ENCODE assay signal across 27 cellular contexts in the genomic region with DNA sequence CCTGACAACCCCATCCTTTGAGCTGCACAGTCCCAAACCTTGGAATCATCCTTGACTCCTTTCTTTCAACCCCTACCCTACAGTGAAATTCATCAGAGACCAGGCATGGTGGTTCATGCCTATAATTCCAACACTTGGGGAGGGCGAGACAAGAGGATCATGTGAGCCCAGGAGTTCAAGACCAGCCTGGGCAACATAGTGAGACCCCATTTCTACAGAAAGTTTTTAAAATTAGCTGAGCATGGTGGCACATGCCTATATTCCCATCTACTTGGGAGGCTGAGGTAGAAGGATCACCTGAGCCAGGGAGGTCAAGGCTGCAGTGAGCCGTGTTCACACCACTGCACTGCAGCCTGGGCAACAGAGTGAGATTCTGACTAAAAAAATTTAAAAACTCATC. TPM values are rescaled to one million over a fixed set of nuclear protein-coding genes. Genes with fewer than 3 reads are reported as not detected.
DNase-seq lines count a peak whose midpoint lies in the region; ATAC-seq, FAIRE-seq and TF ChIP-seq lines count a peak whose summit lies in the region.
"Had no signal": no experiment of that assay in that cellular context is flagged by ENCODE, and none has a peak within 500 bp of the region (broad histone marks: within the 10 kb centered on the region; RNA-seq: fewer than 3 reads in every experiment).

No MANE protein-coding gene starts in this region.

- no peak overlapping the region for H2BK120ac ChIP-seq in H1 (replicated peaks; ENCODE audit: low read depth, low read length)

- H3K23ac ChIP-seq in H1 (ENCODE audit: insufficient read length): no peak overlapping the region

- H4K8ac ChIP-seq in H1 (ENCODE audit: extremely low read depth, insufficient read depth, low read length): no peak overlapping the region

- no peak for TF ChIP-seq EP300 in H1 (IDR thresholded peaks at IDR 0.05; ENCODE audit: borderline replicate concordance in 1 of 2, low read depth in 2 of 2, low read length in 2 of 2)

- H2BK12ac ChIP-seq in H1 (ENCODE audit: low read depth, low read length): no peak overlapping the region

- H2BK5ac ChIP-seq in H1 (ENCODE audit: low read depth, low read length): no peak overlapping the region

- no peaks in the 10 kb centered on the region for H3K23me2 ChIP-seq in H1 (ENCODE audit: low read depth, low read length)

- no peak overlapping the region for H2BK15ac ChIP-seq in H1 (ENCODE audit: low read length)

- no peak overlapping the region for H3K9ac ChIP-seq in H1 (replicated peaks in 1 of 4; ENCODE audit: extremely low read depth in 1 of 4, low read depth in 3 of 4, low read length in 3 of 4)
- H3K9ac ChIP-seq: BLaER1 had no signal

- H3K27me3 Mint-ChIP-seq in WTC11 (ENCODE audit: low read depth) (no peaks in the 10 kb centered on the region), chondrocyte (ENCODE audit: low read depth) (no peaks in the 10 kb centered on the region)
- H3K27me3 Mint-ChIP-seq in natural killer cell treated with Interleukin-12 subunit alpha and Interleukin-12 subunit beta and Interleukin-15 and Interleukin-18, amount 100 ng/mL, for 72 hours: no peaks in the 10 kb centered on the region
- H3K27me3 Mint-ChIP-seq: CD4-positive, alpha-beta memory T cell; CD4-positive, CD25-positive, alpha-beta regulatory T cell; CD8-positive, alpha-beta memory T cell had no signal

- H3K36me3 ChIP-seq in HEK293 (ENCODE audit: control insufficient read depth in 2 of 2, insufficient read depth in 1 of 2, low read length in 2 of 2) (no peaks in the 10 kb centered on the region), H1 (ENCODE audit: control insufficient read depth in 2 of 4, insufficient read depth in 4 of 4, low read length in 3 of 4) (no peaks in the 10 kb centered on the region; a peak in 1 of 8 replicates), hepatocyte (replicated peaks; ENCODE audit: insufficient read depth, low read depth) (no peaks in the 10 kb centered on the region)
- H3K36me3 ChIP-seq: BE2C had no signal

- ATAC-seq in WTC11: no peak
- ATAC-seq in natural killer cell treated with Interleukin-12 subunit alpha and Interleukin-12 subunit beta and Interleukin-15 and Interleukin-18, amount 100 ng/mL, for 72 hours: no peak
- ATAC-seq: GM12878 had no signal

- no peak overlapping the region for H3K14ac ChIP-seq in H1 (ENCODE audit: insufficient read length)

- TF ChIP-seq POLR2A in H1 (IDR thresholded peaks at IDR 0.05; ENCODE audit: control extremely low read depth in 1 of 2, low read depth in 2 of 2, low read length in 2 of 2): no peak

- no peak overlapping the region for H3K4me2 ChIP-seq in H1 (ENCODE audit: insufficient read depth in 1 of 2, low read depth in 2 of 2, low read length in 2 of 2)
- no peak overlapping the region for H3K4me2 ChIP-seq in hepatocyte
- H3K4me2 ChIP-seq: BLaER1 had no signal

- no peak for FAIRE-seq in H1 (lab: Jason Lieb, UNC)
- FAIRE-seq: A204.1, GM12878, GM12892, GM18507 had no signal

- no peaks in the 10 kb centered on the region for H3K9me3 ChIP-seq in HEK293 (ENCODE audit: control insufficient read depth, insufficient read depth, low read depth, low read length)
- no peaks in the 10 kb centered on the region for H3K9me3 ChIP-seq in H1 (ENCODE audit: insufficient read depth in 2 of 2, low read depth in 1 of 2, low read length in 1 of 2)
- no peaks in the 10 kb centered on the region for H3K9me3 ChIP-seq in hepatocyte (ENCODE audit: low read depth)
- H3K9me3 ChIP-seq: BE2C, BLaER1 had no signal

- CTCF ChIA-PET in HEK293 (lab: Yijun Ruan, JAX): interaction anchor here (0.5 to 1.0 kb wide), 2 partner anchors 19 to 56 kb away, joined by 3 to 4 read pairs; no protein-coding TSS in a partner anchor
- CTCF ChIA-PET in WTC11 (lab: Charles Lee): interaction anchor here (2.9 kb wide), 1 partner anchor 66 kb away, joined by 18 read pairs; no protein-coding TSS in a partner anchor
- CTCF ChIA-PET in H1 (lab: Charles Lee; ENCODE audit: partially characterized antibody): interaction anchor here (0.5 to 1.9 kb wide), 3 partner anchors 20 to 69 kb away, joined by 3 to 8 read pairs (median 6); no protein-coding TSS in a partner anchor

- no peak for TF ChIP-seq RAD21 in H1 (IDR thresholded peaks at IDR 0.05 in 1 of 2, conservative IDR thresholded peaks at IDR 0.05 in 1 of 2; ENCODE audit: low read depth in 2 of 2, low read length in 2 of 2)

- H3K36me3 Mint-ChIP-seq in WTC11: peaks cover 10% of the 10 kb centered on the region
- H3K36me3 Mint-ChIP-seq in chondrocyte (ENCODE audit: low read depth): peaks cover 2% of the 10 kb centered on the region
- no peaks in the 10 kb centered on the region for H3K36me3 Mint-ChIP-seq in natural killer cell treated with Interleukin-12 subunit alpha and Interleukin-12 subunit beta and Interleukin-15 and Interleukin-18, amount 100 ng/mL, for 72 hours

- H3K4me3 Mint-ChIP-seq in WTC11 (no peak overlapping the region), chondrocyte (ENCODE audit: unreplicated experiment) (no peak overlapping the region)
- no peak overlapping the region for H3K4me3 Mint-ChIP-seq in natural killer cell treated with Interleukin-12 subunit alpha and Interleukin-12 subunit beta and Interleukin-15 and Interleukin-18, amount 100 ng/mL, for 72 hours
- H3K4me3 Mint-ChIP-seq: CD14-positive monocyte; CD4-positive, alpha-beta memory T cell; CD4-positive, CD25-positive, alpha-beta regulatory T cell; CD8-positive, alpha-beta memory T cell had no signal

- peaks cover 6% of the 10 kb centered on the region for H3K79me1 ChIP-seq in H1 (ENCODE audit: low read depth, low read length)

- TF ChIP-seq CTCF in HEK293 (tag by site-specific recombination; IDR thresholded peaks at IDR 0.05): no peak
- TF ChIP-seq CTCF in WTC11 (IDR thresholded peaks at IDR 0.05): no peak
- no peak for TF ChIP-seq CTCF in H1 (IDR thresholded peaks at IDR 0.05; ENCODE audit: control extremely low read depth in 1 of 3, insufficient read depth in 1 of 3, low read depth in 1 of 3, low read length in 3 of 3)
- TF ChIP-seq CTCF in chondrocyte (IDR thresholded peaks at IDR 0.05): no peak
- no peak for TF ChIP-seq CTCF in hepatocyte (IDR thresholded peaks at IDR 0.05; ENCODE audit: poor library complexity)

- WGBS in H1 (ENCODE audit: extremely low coverage in 1 of 2, insufficient coverage in 1 of 2, insufficient read length in 1 of 2, insufficient replicate concordance in 2 of 2, low coverage in 1 of 2, low lambda C conversion rate in 2 of 2, missing lambda C conversion rate in 1 of 2), 2 experiments: 90% methylated on average over 2 of the region's 2 CpGs; no CpG with 5 or more reads in 1 of the 2 experiments
- 100% methylated on average over 2 of the region's 2 CpGs for WGBS in hepatocyte (ENCODE audit: low lambda C conversion rate, missing lambda C conversion rate)

- no peak overlapping the region for H2AK5ac ChIP-seq in H1 (ENCODE audit: low read depth, low read length)

- H3K9me2 ChIP-seq in hepatocyte (replicated peaks; ENCODE audit: insufficient read depth): no peaks in the 10 kb centered on the region

- H3K4me3 ChIP-seq in HEK293 (ENCODE audit: low read depth, low read length) (no peak overlapping the region), H1 (ENCODE audit: extremely low read depth in 1 of 4, insufficient read depth in 2 of 4, low read depth in 3 of 4, low read length in 4 of 4) (no peak overlapping the region), hepatocyte (no peak overlapping the region)
- H3K4me3 ChIP-seq: BLaER1, GM12878 had no signal

- peaks cover 3 to 78% of the 10 kb centered on the region in 2 experiments; a peak in 3 of 4 replicates for H3K79me2 ChIP-seq in H1 (ENCODE audit: control insufficient read depth in 1 of 2, insufficient read depth in 2 of 2, low read length in 2 of 2)
- H3K79me2 ChIP-seq in hepatocyte: peaks cover 94% of the 10 kb centered on the region

- H3K27ac ChIP-seq in HEK293 (ENCODE audit: extremely low read depth, low read depth, low read length) (no peak overlapping the region), H1 (ENCODE audit: low read depth, low read length) (no peak overlapping the region), hepatocyte (no peak overlapping the region)
- H3K27ac ChIP-seq: BLaER1 had no signal

- H3K9me3 Mint-ChIP-seq in WTC11 (no peaks in the 10 kb centered on the region), chondrocyte (ENCODE audit: low read depth) (no peaks in the 10 kb centered on the region)
- no peaks in the 10 kb centered on the region for H3K9me3 Mint-ChIP-seq in natural killer cell treated with Interleukin-12 subunit alpha and Interleukin-12 subunit beta and Interleukin-15 and Interleukin-18, amount 100 ng/mL, for 72 hours
- H3K9me3 Mint-ChIP-seq: CD14-positive monocyte; CD4-positive, alpha-beta memory T cell; CD4-positive, CD25-positive, alpha-beta regulatory T cell; CD8-positive, alpha-beta memory T cell had no signal

- no peak overlapping the region for H2BK20ac ChIP-seq in H1 (ENCODE audit: low read length)

- no peak overlapping the region for H4K5ac ChIP-seq in H1 (ENCODE audit: insufficient read length, low read depth, low read length)

- H4K20me1 ChIP-seq in H1 (replicated peaks in 1 of 2; ENCODE audit: control insufficient read depth in 1 of 2, insufficient read depth in 2 of 2, low read length in 2 of 2) (peaks cover 0 to 4% of the 10 kb centered on the region in 2 experiments), hepatocyte (ENCODE audit: insufficient read depth, poor library complexity, severe bottlenecking) (no peaks in the 10 kb centered on the region)

- H3K4ac ChIP-seq in H1 (replicated peaks; ENCODE audit: insufficient read length, low read depth, low read length): no peak overlapping the region

- H3K27ac Mint-ChIP-seq in WTC11 (no peak overlapping the region), chondrocyte (ENCODE audit: unreplicated experiment) (no peak overlapping the region)
- H3K27ac Mint-ChIP-seq in natural killer cell treated with Interleukin-12 subunit alpha and Interleukin-12 subunit beta and Interleukin-15 and Interleukin-18, amount 100 ng/mL, for 72 hours: no peak overlapping the region
- H3K27ac Mint-ChIP-seq: CD14-positive monocyte; CD4-positive, CD25-positive, alpha-beta regulatory T cell; CD8-positive, alpha-beta memory T cell had no signal

- H3K27me3 ChIP-seq in H1 (replicated peaks in 1 of 4; ENCODE audit: control insufficient read depth in 3 of 4, extremely low read depth in 1 of 4, insufficient read depth in 3 of 4, low read length in 3 of 4) (no peaks in the 10 kb centered on the region), hepatocyte (no peaks in the 10 kb centered on the region)
- H3K27me3 ChIP-seq: BE2C, BLaER1 had no signal

- H3K18ac ChIP-seq in H1 (ENCODE audit: extremely low read depth, low read length): no peak overlapping the region

- H4K91ac ChIP-seq in H1 (replicated peaks; ENCODE audit: insufficient read length, low read length): no peak overlapping the region

- POLR2A ChIA-PET in HEK293 (lab: Yijun Ruan, JAX) (no interaction called here), WTC11 (lab: Charles Lee) (no interaction called here), H1 (lab: Charles Lee; ENCODE audit: partially characterized antibody) (interaction anchor here (1.2 kb wide), 1 partner anchor 19 kb away, joined by 4 read pairs; no protein-coding TSS in a partner anchor)

- H3K4me1 Mint-ChIP-seq in WTC11 (peaks cover 49% of the 10 kb centered on the region), chondrocyte (ENCODE audit: low read depth) (peaks cover under 1% of the 10 kb centered on the region)
- peaks cover 11 to 16% of the 10 kb centered on the region in 2 donors for H3K4me1 Mint-ChIP-seq in natural killer cell treated with Interleukin-12 subunit alpha and Interleukin-12 subunit beta and Interleukin-15 and Interleukin-18, amount 100 ng/mL, for 72 hours (ENCODE audit: low read depth in 2 of 2)

- H2AFZ ChIP-seq in H1 (ENCODE audit: low read length) (no peak overlapping the region), hepatocyte (no peak overlapping the region)

- H3K4me1 ChIP-seq in HEK293 (ENCODE audit: control insufficient read depth, insufficient read depth, low read length) (no peaks in the 10 kb centered on the region; the same call in none of the 2 replicates), H1 (replicated peaks in 1 of 4; ENCODE audit: control insufficient read depth in 3 of 4, insufficient read depth in 4 of 4, low read length in 3 of 4) (peaks cover 3 to 10% (median 4%) of the 10 kb centered on the region in 4 experiments; a peak in 1 of 7 replicates), hepatocyte (ENCODE audit: insufficient read depth) (no peaks in the 10 kb centered on the region)
- H3K4me1 ChIP-seq: BE2C had no signal

- no peak for DNase-seq in WTC11 (ENCODE audit: low spot score)
- peak in 1 of 2 experiments; percentile 24 for DNase-seq in H1 (ENCODE audit: low read depth in 1 of 2, low spot score in 2 of 2)
- no peak for DNase-seq in chondrocyte (ENCODE audit: low spot score)
- DNase-seq in hepatocyte (ENCODE audit: low spot score): no peak
- no peak for DNase-seq in natural killer cell treated with Interleukin-12 subunit alpha and Interleukin-12 subunit beta and Interleukin-15 and Interleukin-18, amount 100 ng/mL, for 72 hours (ENCODE audit: low spot score)
- DNase-seq: 8988T; ACHN; BE2C; C1 segment of cervical spinal cord; CD4-positive, alpha-beta memory T cell; CD4-positive, CD25-positive, alpha-beta regulatory T cell; CD8-positive, alpha-beta memory T cell; COR-L47; DMS 273 treated with DMSO at 0.1 percent for 48 hours; DMS153; DMS53; DMS79; DND-41; EL; GDM1 had no signal

- no peak overlapping the region for H3K56ac ChIP-seq in H1 (replicated peaks; ENCODE audit: insufficient read length, low read depth, low read length)

RNA-seq across cellular contexts. Expression of a gene that starts 34.5 kb away (rescaled TPM):
- 122 to 161 TPM (median 124 TPM) in 3 replicates for total RNA-seq in WTC11 (2021)
- 126 and 142 TPM in 2 replicates for total RNA-seq in H1 (2021; fragmentation: NEBNext Ultra II Directional; extraction: Animal tissue kit (Norgen Biotek cat#: 25700))
- polyA plus RNA-seq in H1 (2011; rRNA removed): 15.3 and 17.5 TPM in 2 replicates
- polyA plus RNA-seq in H1 (2011; cell fraction: cytosol; rRNA removed): 10.6 TPM
- polyA plus RNA-seq in H1 (2011; cell fraction: nucleus; rRNA removed): 92.6 TPM
- 63.0 to 85.2 TPM (median 68.9 TPM) in 4 replicates for polyA plus RNA-seq in H1 (2012, experiment 1 of 2)
- 48.9 TPM for polyA plus RNA-seq in H1 (2012, experiment 2 of 2)
- polyA plus RNA-seq in H1 (2013, experiment 1 of 2): 54.3 TPM
- 52.9 TPM for polyA plus RNA-seq in H1 (2013, experiment 2 of 2)
- polyA minus RNA-seq in H1 (2011; rRNA and poly(A)+ RNA removed): 140 and 169 TPM in 2 replicates
- polyA minus RNA-seq in H1 (2011; cell fraction: cytosol; rRNA and poly(A)+ RNA removed): 66.2 TPM
- 188 TPM for polyA minus RNA-seq in H1 (2011; cell fraction: nucleus; rRNA and poly(A)+ RNA removed)
- 64.9 to 83.8 TPM (median 65.8 TPM) in 3 replicates for total RNA-seq in chondrocyte
- 39.8 and 46.0 TPM in 2 replicates for total RNA-seq in hepatocyte
- polyA plus RNA-seq in hepatocyte: 62.8 and 74.3 TPM in 2 replicates
- 10 to 100 TPM; 38.2 to 72.4 TPM for total RNA-seq in natural killer cell treated with Interleukin-12 subunit alpha and Interleukin-12 subunit beta and Interleukin-15 and Interleukin-18, amount 100 ng/mL, for 72 hours
